ENCODE assay signal across 17 cellular contexts in the genomic region with DNA sequence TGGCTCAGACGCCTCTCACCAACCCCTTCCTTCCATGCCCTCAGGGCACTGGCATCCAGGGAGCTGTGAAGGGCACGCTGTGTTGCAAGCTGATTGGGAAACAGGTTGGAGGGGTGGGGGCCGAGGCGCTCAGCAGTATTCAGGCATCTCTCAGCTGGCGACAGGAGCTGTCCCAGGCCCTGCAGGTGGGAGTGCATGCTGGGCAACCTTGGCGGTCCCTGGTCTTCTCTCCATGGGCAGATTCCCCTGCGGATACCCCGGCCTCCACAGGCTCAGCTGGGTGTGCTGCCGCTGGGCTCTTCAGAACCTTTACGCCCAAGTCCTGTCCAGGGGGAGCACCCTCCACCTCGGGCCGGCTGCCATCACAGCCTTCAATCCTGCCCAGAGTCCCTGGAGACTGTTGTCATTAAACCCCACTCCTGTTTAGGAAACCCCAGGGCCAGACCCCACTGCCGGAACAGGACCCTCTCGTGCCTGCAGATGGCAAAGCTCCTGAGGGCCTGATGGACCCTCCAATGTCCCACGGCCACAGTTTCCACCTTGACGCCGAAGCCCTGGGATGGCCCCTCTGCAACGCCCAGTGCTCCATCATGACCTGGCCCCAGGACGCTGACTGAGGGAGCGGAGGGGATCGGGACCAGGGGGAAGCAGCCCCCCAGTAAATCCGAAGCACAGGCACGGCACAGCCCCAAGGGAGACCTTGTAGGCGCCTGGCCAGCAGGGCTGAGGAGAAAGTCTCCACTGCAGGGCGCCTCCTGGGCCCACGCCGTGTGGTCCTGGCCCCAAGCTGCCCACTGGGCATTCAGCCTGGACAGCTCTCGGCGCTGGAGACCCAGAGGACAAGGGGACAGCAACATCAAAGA. TPM values are rescaled to one million over a fixed set of nuclear protein-coding genes. Genes with fewer than 3 reads are reported as not detected.
DNase-seq lines count a peak whose midpoint lies in the region; ATAC-seq lines count a peak whose summit lies in the region.
"Had no signal": no experiment of that assay in that cellular context is flagged by ENCODE, and none has a peak within 500 bp of the region (broad histone marks: within the 10 kb centered on the region; RNA-seq: fewer than 3 reads in every experiment).

No MANE protein-coding gene starts in this region.

- intact Hi-C loops in cardiac septum (cut with DNase I) (loop anchor here (10.0 kb wide), 1 partner anchor 91 kb away; no protein-coding TSS in a partner anchor), posterior cingulate gyrus (cut with DNase I) (loop anchor here (1.0 kb wide), 1 partner anchor 91 kb away; no protein-coding TSS in a partner anchor)

- no peak overlapping the region for H3K56ac ChIP-seq in mesendoderm (ENCODE audit: low read length)

- H2BK5ac ChIP-seq in mesendoderm (ENCODE audit: low read length) = no peak overlapping the region

- peak; percentile 25 for DNase-seq in activated CD4-positive, CD25-positive, alpha-beta regulatory T cell treated with anti-CD3 and anti-CD28 coated beads, Interleukin-2, amount 50 U/mL, for 72 hours
- DNase-seq in NCI-H345 treated with DMSO at 0.1 percent for 48 hours (lab: John Stamatoyannopoulos, UW; ENCODE audit: unreplicated experiment) (peak; percentile 53), cardiac septum (ENCODE audit: low spot score) (peak; percentile 74), posterior cingulate gyrus (peak in 8 of 10 donors; percentile 9 to 79 (median 16)), mesendoderm (no peak), GF-D8 (lab: John Stamatoyannopoulos, UW) (no peak)
- DNase-seq: activated naive CD8-positive, alpha-beta T cell treated with anti-CD3 and anti-CD28 coated beads for 36 hours; COR-L47; KG1; NCI-H1436; NCI-H446 treated with DMSO at 0.1 percent for 48 hours; retina had no signal

- no peak overlapping the region for H4K8ac ChIP-seq in mesendoderm (ENCODE audit: low read depth, low read length)

- no peak overlapping the region for H3K27ac ChIP-seq in mesendoderm (ENCODE audit: low read depth, low read length)
- H3K27ac ChIP-seq: suprapubic skin had no signal

- H2AK5ac ChIP-seq in mesendoderm (ENCODE audit: low read length) = no peak overlapping the region

- H3K18ac ChIP-seq in mesendoderm (ENCODE audit: low read length) = no peak overlapping the region

- ATAC-seq in activated CD4-positive, CD25-positive, alpha-beta regulatory T cell treated with anti-CD3 and anti-CD28 coated beads, Interleukin-2, amount 50 U/mL, for 24 hours = no peak
- no peak for ATAC-seq in GM21447 (IDR thresholded peaks at IDR 0.05; ENCODE audit: unreplicated experiment)
- ATAC-seq: HCT116 had no signal

- H4K5ac ChIP-seq in mesendoderm (ENCODE audit: low read length) = no peak overlapping the region

- H3K4me2 ChIP-seq in mesendoderm (ENCODE audit: low read length) = no peak overlapping the region

- no peak overlapping the region for H2BK120ac ChIP-seq in mesendoderm (ENCODE audit: low read depth, low read length)

- H3K36me3 ChIP-seq in mesendoderm (ENCODE audit: control insufficient read depth, insufficient read depth, low read length) = no peaks in the 10 kb centered on the region
- H3K36me3 ChIP-seq: suprapubic skin had no signal

- no peak overlapping the region for H3K23ac ChIP-seq in mesendoderm (ENCODE audit: low read length)

- H3K4ac ChIP-seq in mesendoderm (ENCODE audit: low read depth, low read length) = no peak overlapping the region

- no peak overlapping the region for H2BK15ac ChIP-seq in mesendoderm (replicated peaks; ENCODE audit: low read depth)

- no peak overlapping the region for H3K4me3 ChIP-seq in mesendoderm (ENCODE audit: low read length)
- H3K4me3 ChIP-seq: suprapubic skin had no signal

- no peak overlapping the region for H3K9ac ChIP-seq in mesendoderm (ENCODE audit: low read length)

- no peaks in the 10 kb centered on the region for H3K27me3 ChIP-seq in mesendoderm (ENCODE audit: insufficient read depth, low read length, poor library complexity)
- H3K27me3 ChIP-seq: suprapubic skin had no signal

- H3K79me1 ChIP-seq in mesendoderm (ENCODE audit: low read length) = no peaks in the 10 kb centered on the region

- WGBS in mesendoderm (ENCODE audit: extremely low coverage, insufficient coverage, low lambda C conversion rate) = no CpG with 5 or more reads among the region's 29 CpGs

- H3K4me1 ChIP-seq in mesendoderm (ENCODE audit: control insufficient read depth, low read depth, low read length) = no peaks in the 10 kb centered on the region
- H3K4me1 ChIP-seq: suprapubic skin had no signal

- no peaks in the 10 kb centered on the region for H3K79me2 ChIP-seq in mesendoderm (ENCODE audit: control insufficient read depth, insufficient read depth, low read length)

RNA-seq across cellular contexts. Expression of gene TPPP, which starts 9.3 kb away (rescaled TPM):
- total RNA-seq in cardiac septum = 7.3 TPM
- 0.06 TPM for polyA plus RNA-seq in mesendoderm (2013, experiment 1 of 2)
- polyA plus RNA-seq in mesendoderm (2013, experiment 2 of 2) = 0.06 TPM
- total RNA-seq: OCI-LY7 had no signal

Comparison
In these comparisons a context has a peak if more than half of its experiments do, and no peak if none do; other contexts are left out.
1. DNase-seq: peak in activated CD4-positive, CD25-positive, alpha-beta regulatory T cell treated with anti-CD3 and anti-CD28 coated beads, Interleukin-2, amount 50 U/mL, for 72 hours (single experiment), NCI-H345 treated with DMSO at 0.1 percent for 48 hours (single experiment), cardiac septum (single experiment) and posterior cingulate gyrus (8 of 10); none in mesendoderm (single experiment) and GF-D8 (single experiment).